Comparison of ENCODE assay signal across 20 cellular contexts in the genomic region with DNA sequence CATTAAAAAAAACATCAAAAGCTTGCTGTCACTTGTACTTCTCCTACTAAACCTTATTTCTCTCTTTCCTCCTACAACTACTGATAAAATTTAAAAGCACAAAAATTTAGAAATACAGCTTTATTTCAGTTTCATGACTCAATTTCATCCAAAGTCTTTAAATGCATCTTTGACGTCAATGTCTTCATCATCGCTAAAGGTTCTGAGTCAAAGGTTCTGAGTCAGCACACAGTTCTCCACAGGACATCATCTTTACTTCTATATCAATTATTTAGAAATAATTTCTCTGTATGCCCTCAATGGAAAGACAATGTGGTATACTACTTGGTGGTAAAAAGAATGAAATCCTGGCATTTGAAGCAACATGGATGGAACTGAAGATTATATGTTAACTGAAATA.
"Had no signal": no experiment of that assay in that cellular context is flagged by ENCODE, and none has a peak within 500 bp of the region (broad histone marks: within the 10 kb centered on the region; RNA-seq: fewer than 3 reads in every experiment).

No MANE protein-coding gene starts in this region.

- H3K36me3 Mint-ChIP-seq: activated CD4-positive, alpha-beta memory T cell treated with anti-CD3 and anti-CD28 coated beads for 36 hours had no signal

- H3K27ac Mint-ChIP-seq: activated CD4-positive, alpha-beta memory T cell treated with anti-CD3 and anti-CD28 coated beads for 36 hours; activated naive CD8-positive, alpha-beta T cell treated with anti-CD3 and anti-CD28 coated beads for 36 hours; activated T-helper 1 cell treated with anti-CD3 and anti-CD28 coated beads, Interleukin-12 subunit alpha, Interleukin-12 subunit beta, Interleukin-2, Interleukin-4 antibody, amounts not matched to agents 30 ng/mL and 10 ng/mL and 1 ng/mL, durations not matched to agents 14 hours and 24 hours and 36 hours; brain; stimulated activated naive CD8-positive, alpha-beta T cell treated with anti-CD3 and anti-CD28 coated beads, Interleukin-15, Interleukin-2, amounts not matched to agents 100 ng/mL and 50 ng/mL, for 24 hours had no signal

- DNase-seq: activated CD4-positive, alpha-beta memory T cell treated with anti-CD3 and anti-CD28 coated beads for 36 hours; activated gamma-delta T cell treated with Interleukin-2 at 50 U/mL for 16 hours; activated naive CD8-positive, alpha-beta T cell treated with anti-CD3 and anti-CD28 coated beads for 36 hours; activated T-cell treated with anti-CD3 and anti-CD28 coated beads for 4 hours; amniotic stem cell; foreskin fibroblast; hippocampal formation; islet precursor cell; occipital lobe; stimulated activated CD4-positive, alpha-beta T cell treated with anti-CD3 and anti-CD28 coated beads, Interleukin-1b, Interleukin-23, amount 100 ng/mL, for 48 hours; uterus had no signal

- H3K27me3 ChIP-seq: tibial nerve, uterus had no signal

- H3K4me1 ChIP-seq: tibial nerve, uterus had no signal

- ATAC-seq: esophagus mucosa, left lobe of liver had no signal

- H3K4me1 Mint-ChIP-seq: activated naive CD8-positive, alpha-beta T cell treated with anti-CD3 and anti-CD28 coated beads for 36 hours; central memory CD8-positive, alpha-beta T cell had no signal

- FAIRE-seq: endometrium had no signal

- H3K36me3 ChIP-seq: tibial nerve, uterus had no signal

- H3K9me3 ChIP-seq: tibial nerve, uterus had no signal

- H3K9me3 Mint-ChIP-seq: activated CD4-positive, alpha-beta memory T cell treated with anti-CD3 and anti-CD28 coated beads for 36 hours; activated naive CD8-positive, alpha-beta T cell treated with anti-CD3 and anti-CD28 coated beads for 36 hours; activated T-helper 1 cell treated with anti-CD3 and anti-CD28 coated beads, Interleukin-12 subunit alpha, Interleukin-12 subunit beta, Interleukin-2, Interleukin-4 antibody, amounts not matched to agents 30 ng/mL and 10 ng/mL and 1 ng/mL, durations not matched to agents 14 hours and 24 hours and 36 hours; brain; central memory CD8-positive, alpha-beta T cell; stimulated activated naive CD8-positive, alpha-beta T cell treated with anti-CD3 and anti-CD28 coated beads, Interleukin-15, Interleukin-2, amounts not matched to agents 100 ng/mL and 50 ng/mL, for 24 hours had no signal

- H3K4me3 ChIP-seq: coronary artery, tibial nerve, uterus had no signal

- H3K27ac ChIP-seq: coronary artery, tibial nerve, uterus had no signal

- H3K27me3 Mint-ChIP-seq: activated CD4-positive, alpha-beta memory T cell treated with anti-CD3 and anti-CD28 coated beads for 36 hours; activated naive CD8-positive, alpha-beta T cell treated with anti-CD3 and anti-CD28 coated beads for 36 hours; brain; central memory CD8-positive, alpha-beta T cell; stimulated activated naive CD8-positive, alpha-beta T cell treated with anti-CD3 and anti-CD28 coated beads, Interleukin-15, Interleukin-2, amounts not matched to agents 100 ng/mL and 50 ng/mL, for 24 hours had no signal

- H3K4me3 Mint-ChIP-seq: activated CD4-positive, alpha-beta memory T cell treated with anti-CD3 and anti-CD28 coated beads for 36 hours; activated naive CD8-positive, alpha-beta T cell treated with anti-CD3 and anti-CD28 coated beads for 36 hours; activated T-helper 1 cell treated with anti-CD3 and anti-CD28 coated beads, Interleukin-12 subunit alpha, Interleukin-12 subunit beta, Interleukin-2, Interleukin-4 antibody, amounts not matched to agents 30 ng/mL and 10 ng/mL and 1 ng/mL, durations not matched to agents 14 hours and 24 hours and 36 hours; brain; central memory CD8-positive, alpha-beta T cell; stimulated activated naive CD8-positive, alpha-beta T cell treated with anti-CD3 and anti-CD28 coated beads, Interleukin-15, Interleukin-2, amounts not matched to agents 100 ng/mL and 50 ng/mL, for 24 hours had no signal
